In genomic region chr1:206106328-206107167, GRCh38 we compare ENCODE assay signal across 1 cellular context.
TF ChIP-seq lines count a peak whose summit lies in the region.

No MANE protein-coding gene starts in this region.

TF ChIP-seq in H1, 55 proteins besides CTCF, POLR2A, EP300 and RAD21 (continued from another document):
- no peak for TF ChIP-seq BRCA1 (IDR thresholded peaks at IDR 0.05; ENCODE audit: low read depth, low read length)
- TF ChIP-seq RNF2 (IDR thresholded peaks at IDR 0.05; ENCODE audit: borderline replicate concordance, low read depth, low read length, missing control alignments, poor library complexity, severe bottlenecking) = no peak
- no peak for TF ChIP-seq CEBPB (IDR thresholded peaks at IDR 0.05; ENCODE audit: low read depth, low read length)
- TF ChIP-seq RXRA (IDR thresholded peaks at IDR 0.05; ENCODE audit: insufficient read depth, low read depth, low read length) = no peak
- no peak for TF ChIP-seq BACH1 (IDR thresholded peaks at IDR 0.05; ENCODE audit: low read length)
- no peak for TF ChIP-seq CBX8 (IDR thresholded peaks at IDR 0.05; ENCODE audit: borderline replicate concordance, low read depth, low read length)
- TF ChIP-seq SRF (IDR thresholded peaks at IDR 0.05; ENCODE audit: low read depth, low read length) = no peak
- TF ChIP-seq RFX5 (IDR thresholded peaks at IDR 0.05; ENCODE audit: borderline replicate concordance, low read depth, low read length) = no peak
- TF ChIP-seq KDM5A (IDR thresholded peaks at IDR 0.05; ENCODE audit: low read length) = no peak
